ENCODE assay signal across 10 cellular contexts in the genomic region with DNA sequence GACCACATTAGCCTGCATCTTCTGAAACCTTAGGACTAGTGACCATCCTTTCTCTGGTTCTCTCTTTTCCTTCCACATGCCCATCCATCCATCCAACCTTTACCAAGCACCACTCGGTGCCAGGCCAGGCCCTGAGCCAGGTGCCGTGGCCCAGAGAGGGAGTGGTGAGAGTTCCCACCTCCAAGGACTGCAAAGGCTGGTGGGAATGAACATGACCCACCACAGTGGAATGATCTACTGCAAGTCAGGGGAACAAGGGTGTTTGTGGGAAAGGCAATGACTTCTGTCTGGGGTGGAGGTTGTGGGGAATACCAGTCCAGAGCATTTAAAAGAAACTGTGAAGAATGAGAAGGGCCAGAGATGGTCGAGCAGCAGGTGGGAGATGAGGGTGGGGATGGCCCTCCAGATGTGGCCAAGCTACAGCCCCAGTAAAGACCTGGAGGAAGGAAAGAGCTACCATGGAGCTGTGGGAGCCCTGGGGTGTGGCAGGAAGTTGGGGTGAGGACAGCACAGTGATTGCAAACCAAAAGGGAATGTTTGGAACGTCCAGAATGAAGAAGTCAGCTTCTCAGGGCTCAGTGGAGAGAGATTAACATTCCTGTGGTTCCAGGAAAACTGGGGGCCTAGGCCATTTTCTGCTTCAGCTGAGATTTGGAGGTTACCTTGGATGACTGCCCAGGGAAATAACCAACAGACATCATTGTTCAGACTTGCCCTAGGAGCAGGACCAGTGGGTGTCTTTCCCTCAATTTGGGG. TPM values are rescaled to one million over a fixed set of nuclear protein-coding genes. Genes with fewer than 3 reads are reported as not detected.
DNase-seq lines count a peak whose midpoint lies in the region; ATAC-seq and FAIRE-seq lines count a peak whose summit lies in the region.
"Had no signal": no experiment of that assay in that cellular context is flagged by ENCODE, and none has a peak within 500 bp of the region (broad histone marks: within the 10 kb centered on the region; RNA-seq: fewer than 3 reads in every experiment).

No MANE protein-coding gene starts in this region.

- DNase-seq in ELF-1 (ENCODE audit: low read depth, low spot score) = peak; percentile 8
- DNase-seq in RCC 7860 (ENCODE audit: low spot score) = peak; percentile 99
- peak; percentile 95 for DNase-seq in skeletal muscle cell (ENCODE audit: low read depth)
- no peak for DNase-seq in SKM-1 (lab: John Stamatoyannopoulos, UW; ENCODE audit: unreplicated experiment)
- DNase-seq in stimulated activated CD4-positive, alpha-beta T cell treated with anti-CD3 and anti-CD28 coated beads, Interleukin-2, amount 100 ng/mL, for 24 hours = no peak
- DNase-seq in activated gamma-delta T cell (lab: John Stamatoyannopoulos, UW) = no peak
- DNase-seq: activated CD4-positive, alpha-beta T cell treated with anti-CD3 and anti-CD28 coated beads, Interleukin-2, amount 50 U/mL, for 1 hour; NCI-H1930 had no signal

- no peak overlapping the region for H3K4me3 ChIP-seq in skeletal muscle cell (ENCODE audit: low read depth, low read length)

- ATAC-seq in esophagus mucosa = peak; percentile 88
- ATAC-seq in HG03159 (IDR thresholded peaks at IDR 0.05; ENCODE audit: unreplicated experiment) = no peak

- FAIRE-seq in RCC 7860 (lab: Jason Lieb, UNC) = peak; percentile 98

RNA-seq across cellular contexts. Expression of a gene that starts 30.6 kb away (rescaled TPM):
- 21.2 TPM for total RNA-seq in esophagus mucosa

RNA-seq across cellular contexts. Expression of a gene that starts 32.4 kb away (rescaled TPM):
- total RNA-seq in esophagus mucosa = 56.0 TPM

Comparison
In these comparisons a context has a peak if more than half of its experiments do, and no peak if none do; other contexts are left out.
1. DNase-seq: peak in ELF-1 (single experiment), RCC 7860 (single experiment) and skeletal muscle cell (single experiment); none in SKM-1 (single experiment), stimulated activated CD4-positive, alpha-beta T cell treated with anti-CD3 and anti-CD28 coated beads, Interleukin-2, amount 100 ng/mL, for 24 hours (0 of 2) and activated gamma-delta T cell (single experiment).